Comparison of ENCODE assay signal across 2 cellular contexts in the genomic region with DNA sequence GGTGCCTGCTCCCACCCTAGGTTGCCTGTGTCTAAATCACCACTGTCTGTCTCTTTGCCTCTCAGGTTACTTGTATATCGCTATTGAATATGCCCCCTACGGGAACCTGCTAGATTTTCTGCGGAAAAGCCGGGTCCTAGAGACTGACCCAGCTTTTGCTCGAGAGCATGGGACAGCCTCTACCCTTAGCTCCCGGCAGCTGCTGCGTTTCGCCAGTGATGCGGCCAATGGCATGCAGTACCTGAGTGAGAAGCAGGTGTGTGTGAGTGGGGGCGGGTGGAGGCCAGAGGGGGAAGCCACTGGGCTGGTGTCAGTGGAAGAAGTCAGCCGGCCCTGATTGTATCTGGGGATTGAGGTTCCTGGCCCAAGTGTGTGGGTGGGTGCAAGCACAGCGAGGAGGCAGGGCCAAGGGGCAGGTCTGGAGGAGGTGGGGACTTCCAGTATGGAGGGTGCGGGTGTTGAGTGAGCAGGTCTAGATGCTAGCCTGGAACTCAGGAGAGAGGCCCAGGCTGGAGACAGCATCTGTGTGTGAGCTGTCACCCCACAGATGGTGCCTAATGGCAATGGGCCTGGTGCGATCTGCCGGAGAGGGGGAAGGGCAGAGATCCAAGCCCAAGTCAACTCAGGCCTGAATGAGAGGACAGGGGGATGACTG.
TF ChIP-seq lines count a peak whose summit lies in the region.

No MANE protein-coding gene starts in this region.

TF ChIP-seq in WTC11, 78 proteins besides CTCF, POLR2A, EP300 and RAD21:
- TF ChIP-seq JAZF1 (CRISPR knock-in tag; IDR thresholded peaks at IDR 0.05) (no peak), MLX (CRISPR knock-in tag; IDR thresholded peaks at IDR 0.05) (no peak), ESRRA (CRISPR knock-in tag; IDR thresholded peaks at IDR 0.05; ENCODE audit: borderline replicate concordance) (no peak), SOX15 (CRISPR knock-in tag; IDR thresholded peaks at IDR 0.05) (no peak), KAT7 (CRISPR knock-in tag; IDR thresholded peaks at IDR 0.05; ENCODE audit: borderline replicate concordance) (no peak), IRF1 (CRISPR knock-in tag; IDR thresholded peaks at IDR 0.05) (no peak), CDX4 (CRISPR knock-in tag; IDR thresholded peaks at IDR 0.05; ENCODE audit: borderline replicate concordance) (no peak), FOXP1 (CRISPR knock-in tag; IDR thresholded peaks at IDR 0.05; ENCODE audit: borderline replicate concordance) (no peak), CBFB (CRISPR knock-in tag; IDR thresholded peaks at IDR 0.05; ENCODE audit: low read depth) (no peak), ZNF671 (CRISPR knock-in tag; IDR thresholded peaks at IDR 0.05) (no peak), NR3C1 (CRISPR knock-in tag; conservative IDR thresholded peaks at IDR 0.05; ENCODE audit: low read depth) (no peak), NR1H2 (CRISPR knock-in tag; IDR thresholded peaks at IDR 0.05) (no peak), ATF1 (CRISPR knock-in tag; IDR thresholded peaks at IDR 0.05) (no peak)
- TF ChIP-seq, protein P1, sequence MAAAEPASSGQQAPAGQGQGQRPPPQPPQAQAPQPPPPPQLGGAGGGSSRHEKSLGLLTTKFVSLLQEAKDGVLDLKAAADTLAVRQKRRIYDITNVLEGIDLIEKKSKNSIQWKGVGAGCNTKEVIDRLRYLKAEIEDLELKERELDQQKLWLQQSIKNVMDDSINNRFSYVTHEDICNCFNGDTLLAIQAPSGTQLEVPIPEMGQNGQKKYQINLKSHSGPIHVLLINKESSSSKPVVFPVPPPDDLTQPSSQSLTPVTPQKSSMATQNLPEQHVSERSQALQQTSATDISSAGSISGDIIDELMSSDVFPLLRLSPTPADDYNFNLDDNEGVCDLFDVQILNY (CRISPR knock-in tag; IDR thresholded peaks at IDR 0.05) = no peak
- TF ChIP-seq, protein P2, sequence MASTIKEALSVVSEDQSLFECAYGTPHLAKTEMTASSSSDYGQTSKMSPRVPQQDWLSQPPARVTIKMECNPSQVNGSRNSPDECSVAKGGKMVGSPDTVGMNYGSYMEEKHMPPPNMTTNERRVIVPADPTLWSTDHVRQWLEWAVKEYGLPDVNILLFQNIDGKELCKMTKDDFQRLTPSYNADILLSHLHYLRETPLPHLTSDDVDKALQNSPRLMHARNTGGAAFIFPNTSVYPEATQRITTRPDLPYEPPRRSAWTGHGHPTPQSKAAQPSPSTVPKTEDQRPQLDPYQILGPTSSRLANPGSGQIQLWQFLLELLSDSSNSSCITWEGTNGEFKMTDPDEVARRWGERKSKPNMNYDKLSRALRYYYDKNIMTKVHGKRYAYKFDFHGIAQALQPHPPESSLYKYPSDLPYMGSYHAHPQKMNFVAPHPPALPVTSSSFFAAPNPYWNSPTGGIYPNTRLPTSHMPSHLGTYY (CRISPR knock-in tag; IDR thresholded peaks at IDR 0.05) = no peak
TF ChIP-seq in WTC11: peak in this region for 0.

TF ChIP-seq in HepG2, 621 proteins besides CTCF, POLR2A, EP300 and RAD21:
- TF ChIP-seq ISX (CRISPR knock-in tag; conservative IDR thresholded peaks at IDR 0.05) (no peak), REL (CRISPR knock-in tag; conservative IDR thresholded peaks at IDR 0.05) (no peak), ZNF839 (CRISPR knock-in tag; IDR thresholded peaks at IDR 0.05; ENCODE audit: borderline replicate concordance) (no peak), HNRNPLL (IDR thresholded peaks at IDR 0.05; ENCODE audit: low read depth, low read length, poor library complexity, severe bottlenecking) (no peak), FOXC1 (CRISPR knock-in tag; IDR thresholded peaks at IDR 0.05; ENCODE audit: borderline replicate concordance) (no peak), THAP8 (CRISPR knock-in tag; IDR thresholded peaks at IDR 0.05; ENCODE audit: borderline replicate concordance) (no peak), NFKB2 (CRISPR knock-in tag; IDR thresholded peaks at IDR 0.05; ENCODE audit: borderline replicate concordance) (no peak), FOXM1 (CRISPR knock-in tag; IDR thresholded peaks at IDR 0.05) (no peak), SMYD3 (CRISPR knock-in tag; IDR thresholded peaks at IDR 0.05) (no peak), AGO2 (optimal IDR thresholded peaks at IDR 0.05; ENCODE audit: low read depth, low read length) (no peak), HNF4A (CRISPR knock-in tag; IDR thresholded peaks at IDR 0.05) (no peak), MTA3 (CRISPR knock-in tag; IDR thresholded peaks at IDR 0.05) (no peak), ATRX (CRISPR knock-in tag; IDR thresholded peaks at IDR 0.05; ENCODE audit: borderline replicate concordance) (no peak), TMF1 (CRISPR knock-in tag; IDR thresholded peaks at IDR 0.05; ENCODE audit: low read depth) (no peak)
- TF ChIP-seq, protein P3, sequence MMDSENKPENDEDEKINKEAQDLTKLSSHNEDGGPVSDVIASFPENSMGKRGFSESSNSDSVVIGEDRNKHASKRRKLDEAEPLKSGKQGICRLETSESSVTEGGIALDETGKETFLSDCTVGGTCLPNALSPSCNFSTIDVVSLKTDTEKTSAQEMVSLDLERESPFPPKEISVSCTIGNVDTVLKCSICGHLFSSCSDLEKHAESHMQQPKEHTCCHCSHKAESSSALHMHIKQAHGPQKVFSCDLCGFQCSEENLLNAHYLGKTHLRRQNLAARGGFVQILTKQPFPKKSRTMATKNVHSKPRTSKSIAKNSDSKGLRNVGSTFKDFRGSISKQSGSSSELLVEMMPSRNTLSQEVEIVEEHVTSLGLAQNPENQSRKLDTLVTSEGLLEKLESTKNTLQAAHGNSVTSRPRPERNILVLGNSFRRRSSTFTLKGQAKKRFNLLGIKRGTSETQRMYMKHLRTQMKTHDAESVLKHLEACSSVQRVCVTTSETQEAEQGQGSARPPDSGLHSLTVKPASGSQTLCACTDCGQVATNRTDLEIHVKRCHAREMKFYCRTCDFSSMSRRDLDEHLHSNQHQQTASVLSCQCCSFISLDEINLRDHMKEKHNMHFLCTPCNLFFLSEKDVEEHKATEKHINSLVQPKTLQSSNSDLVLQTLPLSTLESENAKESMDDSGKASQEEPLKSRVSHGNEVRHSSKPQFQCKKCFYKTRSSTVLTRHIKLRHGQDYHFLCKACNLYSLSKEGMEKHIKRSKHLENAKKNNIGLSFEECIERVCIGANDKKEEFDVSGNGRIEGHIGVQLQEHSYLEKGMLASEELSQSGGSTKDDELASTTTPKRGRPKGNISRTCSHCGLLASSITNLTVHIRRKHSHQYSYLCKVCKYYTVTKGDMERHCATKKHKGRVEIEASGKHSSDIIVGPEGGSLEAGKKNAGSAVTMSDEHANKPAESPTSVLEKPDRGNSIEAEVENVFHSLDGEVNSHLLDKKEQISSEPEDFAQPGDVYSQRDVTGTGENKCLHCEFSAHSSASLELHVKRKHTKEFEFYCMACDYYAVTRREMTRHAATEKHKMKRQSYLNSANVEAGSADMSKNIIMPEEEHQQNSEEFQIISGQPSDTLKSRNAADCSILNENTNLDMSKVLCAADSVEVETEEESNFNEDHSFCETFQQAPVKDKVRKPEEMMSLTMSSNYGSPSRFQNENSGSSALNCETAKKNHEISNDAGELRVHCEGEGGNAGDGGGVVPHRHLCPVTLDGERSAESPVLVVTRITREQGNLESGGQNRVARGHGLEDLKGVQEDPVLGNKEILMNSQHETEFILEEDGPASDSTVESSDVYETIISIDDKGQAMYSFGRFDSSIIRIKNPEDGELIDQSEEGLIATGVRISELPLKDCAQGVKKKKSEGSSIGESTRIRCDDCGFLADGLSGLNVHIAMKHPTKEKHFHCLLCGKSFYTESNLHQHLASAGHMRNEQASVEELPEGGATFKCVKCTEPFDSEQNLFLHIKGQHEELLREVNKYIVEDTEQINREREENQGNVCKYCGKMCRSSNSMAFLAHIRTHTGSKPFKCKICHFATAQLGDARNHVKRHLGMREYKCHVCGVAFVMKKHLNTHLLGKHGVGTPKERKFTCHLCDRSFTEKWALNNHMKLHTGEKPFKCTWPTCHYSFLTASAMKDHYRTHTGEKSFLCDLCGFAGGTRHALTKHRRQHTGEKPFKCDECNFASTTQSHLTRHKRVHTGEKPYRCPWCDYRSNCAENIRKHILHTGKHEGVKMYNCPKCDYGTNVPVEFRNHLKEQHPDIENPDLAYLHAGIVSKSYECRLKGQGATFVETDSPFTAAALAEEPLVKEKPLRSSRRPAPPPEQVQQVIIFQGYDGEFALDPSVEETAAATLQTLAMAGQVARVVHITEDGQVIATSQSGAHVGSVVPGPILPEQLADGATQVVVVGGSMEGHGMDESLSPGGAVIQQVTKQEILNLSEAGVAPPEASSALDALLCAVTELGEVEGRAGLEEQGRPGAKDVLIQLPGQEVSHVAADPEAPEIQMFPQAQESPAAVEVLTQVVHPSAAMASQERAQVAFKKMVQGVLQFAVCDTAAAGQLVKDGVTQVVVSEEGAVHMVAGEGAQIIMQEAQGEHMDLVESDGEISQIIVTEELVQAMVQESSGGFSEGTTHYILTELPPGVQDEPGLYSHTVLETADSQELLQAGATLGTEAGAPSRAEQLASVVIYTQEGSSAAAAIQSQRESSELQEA (CRISPR knock-in tag; IDR thresholded peaks at IDR 0.05; ENCODE audit: not compliant biosample characterization) = no peak
- TF ChIP-seq, protein P4, sequence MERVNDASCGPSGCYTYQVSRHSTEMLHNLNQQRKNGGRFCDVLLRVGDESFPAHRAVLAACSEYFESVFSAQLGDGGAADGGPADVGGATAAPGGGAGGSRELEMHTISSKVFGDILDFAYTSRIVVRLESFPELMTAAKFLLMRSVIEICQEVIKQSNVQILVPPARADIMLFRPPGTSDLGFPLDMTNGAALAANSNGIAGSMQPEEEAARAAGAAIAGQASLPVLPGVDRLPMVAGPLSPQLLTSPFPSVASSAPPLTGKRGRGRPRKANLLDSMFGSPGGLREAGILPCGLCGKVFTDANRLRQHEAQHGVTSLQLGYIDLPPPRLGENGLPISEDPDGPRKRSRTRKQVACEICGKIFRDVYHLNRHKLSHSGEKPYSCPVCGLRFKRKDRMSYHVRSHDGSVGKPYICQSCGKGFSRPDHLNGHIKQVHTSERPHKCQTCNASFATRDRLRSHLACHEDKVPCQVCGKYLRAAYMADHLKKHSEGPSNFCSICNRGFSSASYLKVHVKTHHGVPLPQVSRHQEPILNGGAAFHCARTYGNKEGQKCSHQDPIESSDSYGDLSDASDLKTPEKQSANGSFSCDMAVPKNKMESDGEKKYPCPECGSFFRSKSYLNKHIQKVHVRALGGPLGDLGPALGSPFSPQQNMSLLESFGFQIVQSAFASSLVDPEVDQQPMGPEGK (CRISPR knock-in tag; IDR thresholded peaks at IDR 0.05) = no peak
- TF ChIP-seq, protein P5, sequence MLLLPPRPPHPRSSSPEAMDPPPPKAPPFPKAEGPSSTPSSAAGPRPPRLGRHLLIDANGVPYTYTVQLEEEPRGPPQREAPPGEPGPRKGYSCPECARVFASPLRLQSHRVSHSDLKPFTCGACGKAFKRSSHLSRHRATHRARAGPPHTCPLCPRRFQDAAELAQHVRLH (CRISPR knock-in tag; IDR thresholded peaks at IDR 0.05; ENCODE audit: borderline replicate concordance, low read depth) = no peak
